In the genomic region with DNA sequence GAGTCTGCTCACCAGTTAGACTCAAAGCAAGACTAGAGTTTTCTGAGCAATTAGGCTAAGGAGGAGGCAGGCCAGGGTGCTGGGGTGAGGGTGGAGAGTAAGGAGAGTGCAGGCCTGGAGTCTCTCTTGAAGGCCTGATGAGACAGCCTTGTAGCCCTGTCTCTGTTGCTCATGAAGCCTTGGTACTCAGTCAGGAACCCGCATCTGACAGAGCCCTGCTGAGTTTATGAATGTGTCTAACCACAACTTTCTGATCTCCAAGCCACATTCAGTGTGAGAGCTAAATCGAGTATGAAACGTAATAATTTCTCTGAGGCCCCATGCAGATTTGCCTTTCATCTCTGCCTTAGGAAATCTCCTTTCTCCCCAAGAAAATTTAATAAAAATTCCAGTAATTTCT, we compare ENCODE assay signal across 7 cellular contexts.
DNase-seq lines count a peak whose midpoint lies in the region; ATAC-seq and TF ChIP-seq lines count a peak whose summit lies in the region.

No MANE protein-coding gene starts in this region.

- H4K20me1 ChIP-seq in neural progenitor cell (ENCODE audit: low read depth) = peaks cover 6% of the 10 kb centered on the region

- H3F3A ChIP-seq in neural progenitor cell (ENCODE audit: low read depth) = peaks cover 4% of the 10 kb centered on the region

- no peaks in the 10 kb centered on the region for H3K36me3 ChIP-seq in neural progenitor cell
- no peaks in the 10 kb centered on the region for H3K36me3 ChIP-seq in gastroesophageal sphincter

- H3K9me3 Mint-ChIP-seq in WTC11 = peaks cover 6% of the 10 kb centered on the region; the same call in 1 of the 2 replicates
- no peaks in the 10 kb centered on the region for H3K9me3 Mint-ChIP-seq in neural progenitor cell

- CTCF ChIA-PET in WTC11 (lab: Charles Lee) = no interaction called here

- H3K9ac ChIP-seq in neural progenitor cell = no peak overlapping the region

- TF ChIP-seq POLR2A in gastroesophageal sphincter (IDR thresholded peaks at IDR 0.05) = no peak

- H3K27ac Mint-ChIP-seq in WTC11 (peak overlapping the region; percentile 93), neural progenitor cell (peak overlapping the region; percentile 93)

- no peak for TF ChIP-seq EP300 in gastroesophageal sphincter (IDR thresholded peaks at IDR 0.05)

- TF ChIP-seq CTCF in WTC11 (IDR thresholded peaks at IDR 0.05) (no peak), neural progenitor cell (IDR thresholded peaks at IDR 0.05) (no peak), foreskin fibroblast (IDR thresholded peaks at IDR 0.05; ENCODE audit: low read depth, low read length) (no peak), gastroesophageal sphincter (IDR thresholded peaks at IDR 0.05) (no peak)

- peaks cover 39% of the 10 kb centered on the region for H3K4me1 ChIP-seq in neural progenitor cell
- H3K4me1 ChIP-seq in gastroesophageal sphincter = peaks cover 0 to 32% (median 15%) of the 10 kb centered on the region in 3 donors

- H3K36me3 Mint-ChIP-seq in WTC11 = 0 out of 2 replicates have a peak, but pooled peaks cover 2% of the 10 kb centered on the region
- peaks cover 3% of the 10 kb centered on the region for H3K36me3 Mint-ChIP-seq in neural progenitor cell

- H3K4me3 Mint-ChIP-seq in WTC11 (no peak overlapping the region; the same call in 1 of the 2 replicates), neural progenitor cell (no peak overlapping the region)

- no peaks in the 10 kb centered on the region for H3K27me3 ChIP-seq in neural progenitor cell
- H3K27me3 ChIP-seq in gastroesophageal sphincter = no peaks in the 10 kb centered on the region

- no peak for DNase-seq in WTC11 (ENCODE audit: low spot score)
- DNase-seq in neural progenitor cell (ENCODE audit: low spot score) = no peak
- no peak for DNase-seq in NCI-H2227 (lab: John Stamatoyannopoulos, UW; ENCODE audit: unreplicated experiment)
- no peak for DNase-seq in foreskin fibroblast

- H3K4me3 ChIP-seq in neural progenitor cell (no peak overlapping the region), foreskin fibroblast (ENCODE audit: low read depth in 1 of 2, low read length in 2 of 2) (no peak overlapping the region), gastroesophageal sphincter (no peak overlapping the region)

- peaks cover 18% of the 10 kb centered on the region for H3K79me2 ChIP-seq in neural progenitor cell (ENCODE audit: low read depth)

- H3K9me3 ChIP-seq in neural progenitor cell (ENCODE audit: low read depth) = no peaks in the 10 kb centered on the region
- H3K9me3 ChIP-seq in gastroesophageal sphincter = no peaks in the 10 kb centered on the region

- H3K4me2 ChIP-seq in neural progenitor cell = no peak overlapping the region

- 68 to 100% methylated on average over 1 to 3 of the region's 3 CpGs for WGBS in gastroesophageal sphincter (ENCODE audit: low coverage in 1 of 2), 2 donors

- ATAC-seq in GM19035 (IDR thresholded peaks at IDR 0.05; ENCODE audit: unreplicated experiment) = peak; percentile 87
- peak; percentile 85 for ATAC-seq in HG02852 (IDR thresholded peaks at IDR 0.05; ENCODE audit: unreplicated experiment)
- no peak for ATAC-seq in WTC11
- no peak for ATAC-seq in gastroesophageal sphincter

- POLR2A ChIA-PET in WTC11 (lab: Charles Lee) = no interaction called here

- H2AFZ ChIP-seq in neural progenitor cell (replicated peaks) = no peak overlapping the region

- H3K27ac ChIP-seq in neural progenitor cell (no peak overlapping the region), gastroesophageal sphincter (no peak overlapping the region)

- H3K4me1 Mint-ChIP-seq in WTC11 (peaks cover 74% of the 10 kb centered on the region), neural progenitor cell (peaks cover 52% of the 10 kb centered on the region)

- H3K27me3 Mint-ChIP-seq in WTC11 (ENCODE audit: low read depth) (no peaks in the 10 kb centered on the region), neural progenitor cell (ENCODE audit: insufficient read depth, low read depth) (no peaks in the 10 kb centered on the region)

TF ChIP-seq in WTC11, 78 proteins besides CTCF, POLR2A, EP300 and RAD21:
- TF ChIP-seq, protein P1, sequence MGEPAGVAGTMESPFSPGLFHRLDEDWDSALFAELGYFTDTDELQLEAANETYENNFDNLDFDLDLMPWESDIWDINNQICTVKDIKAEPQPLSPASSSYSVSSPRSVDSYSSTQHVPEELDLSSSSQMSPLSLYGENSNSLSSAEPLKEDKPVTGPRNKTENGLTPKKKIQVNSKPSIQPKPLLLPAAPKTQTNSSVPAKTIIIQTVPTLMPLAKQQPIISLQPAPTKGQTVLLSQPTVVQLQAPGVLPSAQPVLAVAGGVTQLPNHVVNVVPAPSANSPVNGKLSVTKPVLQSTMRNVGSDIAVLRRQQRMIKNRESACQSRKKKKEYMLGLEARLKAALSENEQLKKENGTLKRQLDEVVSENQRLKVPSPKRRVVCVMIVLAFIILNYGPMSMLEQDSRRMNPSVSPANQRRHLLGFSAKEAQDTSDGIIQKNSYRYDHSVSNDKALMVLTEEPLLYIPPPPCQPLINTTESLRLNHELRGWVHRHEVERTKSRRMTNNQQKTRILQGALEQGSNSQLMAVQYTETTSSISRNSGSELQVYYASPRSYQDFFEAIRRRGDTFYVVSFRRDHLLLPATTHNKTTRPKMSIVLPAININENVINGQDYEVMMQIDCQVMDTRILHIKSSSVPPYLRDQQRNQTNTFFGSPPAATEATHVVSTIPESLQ (CRISPR knock-in tag; IDR thresholded peaks at IDR 0.05) = no peak
- TF ChIP-seq, protein P2, sequence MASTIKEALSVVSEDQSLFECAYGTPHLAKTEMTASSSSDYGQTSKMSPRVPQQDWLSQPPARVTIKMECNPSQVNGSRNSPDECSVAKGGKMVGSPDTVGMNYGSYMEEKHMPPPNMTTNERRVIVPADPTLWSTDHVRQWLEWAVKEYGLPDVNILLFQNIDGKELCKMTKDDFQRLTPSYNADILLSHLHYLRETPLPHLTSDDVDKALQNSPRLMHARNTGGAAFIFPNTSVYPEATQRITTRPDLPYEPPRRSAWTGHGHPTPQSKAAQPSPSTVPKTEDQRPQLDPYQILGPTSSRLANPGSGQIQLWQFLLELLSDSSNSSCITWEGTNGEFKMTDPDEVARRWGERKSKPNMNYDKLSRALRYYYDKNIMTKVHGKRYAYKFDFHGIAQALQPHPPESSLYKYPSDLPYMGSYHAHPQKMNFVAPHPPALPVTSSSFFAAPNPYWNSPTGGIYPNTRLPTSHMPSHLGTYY (CRISPR knock-in tag; IDR thresholded peaks at IDR 0.05) = no peak
- TF ChIP-seq, protein P3, sequence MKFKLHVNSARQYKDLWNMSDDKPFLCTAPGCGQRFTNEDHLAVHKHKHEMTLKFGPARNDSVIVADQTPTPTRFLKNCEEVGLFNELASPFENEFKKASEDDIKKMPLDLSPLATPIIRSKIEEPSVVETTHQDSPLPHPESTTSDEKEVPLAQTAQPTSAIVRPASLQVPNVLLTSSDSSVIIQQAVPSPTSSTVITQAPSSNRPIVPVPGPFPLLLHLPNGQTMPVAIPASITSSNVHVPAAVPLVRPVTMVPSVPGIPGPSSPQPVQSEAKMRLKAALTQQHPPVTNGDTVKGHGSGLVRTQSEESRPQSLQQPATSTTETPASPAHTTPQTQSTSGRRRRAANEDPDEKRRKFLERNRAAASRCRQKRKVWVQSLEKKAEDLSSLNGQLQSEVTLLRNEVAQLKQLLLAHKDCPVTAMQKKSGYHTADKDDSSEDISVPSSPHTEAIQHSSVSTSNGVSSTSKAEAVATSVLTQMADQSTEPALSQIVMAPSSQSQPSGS (CRISPR knock-in tag; IDR thresholded peaks at IDR 0.05; ENCODE audit: borderline replicate concordance, low read depth) = no peak
- no peak for TF ChIP-seq FOXJ3 (CRISPR knock-in tag; IDR thresholded peaks at IDR 0.05; ENCODE audit: borderline replicate concordance)
- TF ChIP-seq KAT7 (CRISPR knock-in tag; IDR thresholded peaks at IDR 0.05; ENCODE audit: borderline replicate concordance) = no peak
- TF ChIP-seq, protein P4, sequence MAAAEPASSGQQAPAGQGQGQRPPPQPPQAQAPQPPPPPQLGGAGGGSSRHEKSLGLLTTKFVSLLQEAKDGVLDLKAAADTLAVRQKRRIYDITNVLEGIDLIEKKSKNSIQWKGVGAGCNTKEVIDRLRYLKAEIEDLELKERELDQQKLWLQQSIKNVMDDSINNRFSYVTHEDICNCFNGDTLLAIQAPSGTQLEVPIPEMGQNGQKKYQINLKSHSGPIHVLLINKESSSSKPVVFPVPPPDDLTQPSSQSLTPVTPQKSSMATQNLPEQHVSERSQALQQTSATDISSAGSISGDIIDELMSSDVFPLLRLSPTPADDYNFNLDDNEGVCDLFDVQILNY (CRISPR knock-in tag; IDR thresholded peaks at IDR 0.05) = no peak
- no peak for TF ChIP-seq NFYB (CRISPR knock-in tag; conservative IDR thresholded peaks at IDR 0.05; ENCODE audit: low read depth)
- TF ChIP-seq EMX1 (CRISPR knock-in tag; IDR thresholded peaks at IDR 0.05) = no peak
- TF ChIP-seq RORB (CRISPR knock-in tag; IDR thresholded peaks at IDR 0.05) = no peak
- TF ChIP-seq, protein P5, sequence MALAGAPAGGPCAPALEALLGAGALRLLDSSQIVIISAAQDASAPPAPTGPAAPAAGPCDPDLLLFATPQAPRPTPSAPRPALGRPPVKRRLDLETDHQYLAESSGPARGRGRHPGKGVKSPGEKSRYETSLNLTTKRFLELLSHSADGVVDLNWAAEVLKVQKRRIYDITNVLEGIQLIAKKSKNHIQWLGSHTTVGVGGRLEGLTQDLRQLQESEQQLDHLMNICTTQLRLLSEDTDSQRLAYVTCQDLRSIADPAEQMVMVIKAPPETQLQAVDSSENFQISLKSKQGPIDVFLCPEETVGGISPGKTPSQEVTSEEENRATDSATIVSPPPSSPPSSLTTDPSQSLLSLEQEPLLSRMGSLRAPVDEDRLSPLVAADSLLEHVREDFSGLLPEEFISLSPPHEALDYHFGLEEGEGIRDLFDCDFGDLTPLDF (CRISPR knock-in tag; IDR thresholded peaks at IDR 0.05) = no peak
- no peak for TF ChIP-seq ZNF416 (CRISPR knock-in tag; IDR thresholded peaks at IDR 0.05)
- TF ChIP-seq SMAD4 (CRISPR knock-in tag; IDR thresholded peaks at IDR 0.05) = no peak
- no peak for TF ChIP-seq TCF7 (CRISPR knock-in tag; IDR thresholded peaks at IDR 0.05; ENCODE audit: low read depth)

Comparison
In these comparisons a context has a peak if more than half of its experiments do, and no peak if none do; other contexts are left out.
1. ATAC-seq: peak in GM19035 (single experiment) and HG02852 (single experiment); none in WTC11 (single experiment) and gastroesophageal sphincter (single experiment).